ENCODE assay signal across 8 cellular contexts in the genomic region with DNA sequence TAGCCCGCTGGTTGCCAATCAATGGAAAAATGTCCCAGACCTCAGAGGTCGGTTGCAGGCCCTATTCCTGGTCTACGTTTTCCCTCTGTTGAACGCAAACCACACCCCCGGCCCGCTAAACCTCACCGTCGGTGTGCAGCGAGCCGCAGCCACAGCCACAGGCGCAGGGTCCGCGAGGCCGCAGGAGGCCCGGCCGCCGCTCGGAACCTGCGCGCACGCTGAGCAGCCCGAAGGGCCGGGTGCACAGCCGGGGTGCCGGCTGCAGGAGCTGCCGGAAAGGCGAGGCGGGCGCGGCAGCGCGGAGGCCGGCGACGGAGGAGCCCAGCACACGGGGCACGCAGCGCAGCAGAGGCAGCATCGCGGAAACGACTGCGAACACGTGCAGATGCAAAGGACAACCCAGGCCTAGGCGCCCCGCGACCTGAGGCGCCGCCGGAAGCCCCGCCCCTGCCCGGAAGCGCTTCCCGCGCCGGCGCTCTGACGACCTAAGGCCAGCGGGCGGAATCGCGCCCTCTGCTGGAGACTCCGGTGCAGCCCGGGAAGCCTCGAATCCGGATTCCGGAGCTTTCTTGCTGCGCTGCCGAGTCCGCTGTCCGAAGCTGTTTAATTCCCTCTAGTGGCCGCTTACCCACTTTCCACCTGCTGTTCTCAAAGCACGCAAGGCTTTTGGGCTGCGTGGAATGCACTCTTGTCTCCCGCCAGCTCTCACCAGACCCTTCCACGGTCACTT. TPM values are rescaled to one million over a fixed set of nuclear protein-coding genes. Genes with fewer than 3 reads are reported as not detected.
DNase-seq lines count a peak whose midpoint lies in the region; TF ChIP-seq lines count a peak whose summit lies in the region.

A gene with protein sequence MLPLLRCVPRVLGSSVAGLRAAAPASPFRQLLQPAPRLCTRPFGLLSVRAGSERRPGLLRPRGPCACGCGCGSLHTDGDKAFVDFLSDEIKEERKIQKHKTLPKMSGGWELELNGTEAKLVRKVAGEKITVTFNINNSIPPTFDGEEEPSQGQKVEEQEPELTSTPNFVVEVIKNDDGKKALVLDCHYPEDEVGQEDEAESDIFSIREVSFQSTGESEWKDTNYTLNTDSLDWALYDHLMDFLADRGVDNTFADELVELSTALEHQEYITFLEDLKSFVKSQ (minus strand): TSS at position 440 of the 730 bp plus-strand sequence. CDS start 82 bp downstream, at position 358.

- peak within 1 kb of the TSS; percentile 90 for H3K27ac Mint-ChIP-seq in activated naive CD4-positive, alpha-beta T cell treated with anti-CD3 and anti-CD28 coated beads, Interleukin-2, amount 10 ng/mL, durations not matched to agents 7 days and 5 days

- H3K9ac ChIP-seq in SK-N-MC (ENCODE audit: insufficient read length) = peak within 1 kb of the TSS; percentile 91

- H3K4me1 Mint-ChIP-seq in activated naive CD4-positive, alpha-beta T cell treated with anti-CD3 and anti-CD28 coated beads, Interleukin-2, amount 10 ng/mL, durations not matched to agents 7 days and 5 days = peaks cover 43% of the 10 kb centered on the region

- no peaks in the 10 kb centered on the region for H3K27me3 ChIP-seq in GM06990 (replicated peaks; ENCODE audit: control insufficient read depth, insufficient read depth, low read length)

- H3K36me3 ChIP-seq in GM06990 (ENCODE audit: control insufficient read depth, insufficient read depth, low read length) (peaks cover 13% of the 10 kb centered on the region), HEK293 (ENCODE audit: control insufficient read depth in 2 of 2, insufficient read depth in 1 of 2, low read length in 2 of 2) (peaks cover 31 to 67% of the 10 kb centered on the region in 2 experiments), SK-N-MC (ENCODE audit: insufficient read depth, low read length) (peaks cover 58% of the 10 kb centered on the region)

- no peaks in the 10 kb centered on the region for H3K9me3 Mint-ChIP-seq in activated naive CD4-positive, alpha-beta T cell treated with anti-CD3 and anti-CD28 coated beads, Interleukin-2, amount 10 ng/mL, durations not matched to agents 7 days and 5 days

- H3K36me3 Mint-ChIP-seq in activated naive CD4-positive, alpha-beta T cell treated with anti-CD3 and anti-CD28 coated beads, Interleukin-2, amount 10 ng/mL, durations not matched to agents 7 days and 5 days = peaks cover 38% of the 10 kb centered on the region

- H3K9me3 ChIP-seq in HEK293 (ENCODE audit: control insufficient read depth, insufficient read depth, low read depth, low read length) (no peaks in the 10 kb centered on the region), SK-N-MC (ENCODE audit: low read depth, low read length) (no peaks in the 10 kb centered on the region)

- H3K4me1 ChIP-seq in HEK293 (ENCODE audit: control insufficient read depth, insufficient read depth, low read length) = no peaks in the 10 kb centered on the region

- H3K27ac ChIP-seq in HEK293 (ENCODE audit: extremely low read depth, low read depth, low read length) = peak within 1 kb of the TSS; percentile 94
- H3K27ac ChIP-seq in SK-N-MC = peak within 1 kb of the TSS; percentile 77
- peak within 1 kb of the TSS; percentile 80 for H3K27ac ChIP-seq in temporal lobe (ENCODE audit: low read depth, low read length)

- H3K4me3 ChIP-seq in GM06990 (replicated peaks; ENCODE audit: low read depth, low read length) (peak within 1 kb of the TSS; percentile 85), HEK293 (ENCODE audit: low read depth, low read length) (peak within 1 kb of the TSS; percentile 90), SK-N-MC (peak within 1 kb of the TSS; percentile 80)

- CTCF ChIA-PET in HEK293 (lab: Yijun Ruan, JAX) = interaction anchor here (0.6 to 3.7 kb wide), 48 partner anchors 8 to 1649 kb away, joined by 3 to 26 read pairs (median 4); partner anchors contain the start of genes DHX33, ENO3, NUP88 and RPAIN
- CTCF ChIA-PET in activated naive CD4-positive, alpha-beta T cell treated with anti-CD3 and anti-CD28 coated beads, Interleukin-2, amount 10 ng/mL, durations not matched to agents 7 days and 5 days (lab: Charles Lee) = interaction anchor here (0.7 to 2.9 kb wide), 22 partner anchors 7 to 190 kb away, joined by 3 to 11 read pairs (median 4); partner anchors contain the start of genes DHX33, NUP88 and RPAIN

- no peaks in the 10 kb centered on the region for H3K27me3 Mint-ChIP-seq in activated naive CD4-positive, alpha-beta T cell treated with anti-CD3 and anti-CD28 coated beads, Interleukin-2, amount 10 ng/mL, durations not matched to agents 7 days and 5 days

- DNase-seq in GM06990 (ENCODE audit: extremely low read depth, insufficient read length) (peak; percentile 97), MV-4-11 (lab: John Stamatoyannopoulos, UW) (peak; percentile 92), SK-N-MC (ENCODE audit: low read depth, low spot score) (no peak), globus pallidus (ENCODE audit: low spot score) (peak; percentile 88), occipital lobe (lab: John Stamatoyannopoulos, UW) (peak; percentile 81)
- peak; percentile 94 for DNase-seq in activated naive CD4-positive, alpha-beta T cell treated with anti-CD3 and anti-CD28 coated beads, Interleukin-2, amount 10 ng/mL, durations not matched to agents 7 days and 5 days

- POLR2A ChIA-PET in HEK293 (lab: Yijun Ruan, JAX) = interaction anchor here (0.6 to 1.4 kb wide), 12 partner anchors 8 to 247 kb away, joined by 3 to 7 read pairs (median 4); partner anchors contain the start of genes DHX33, NUP88, RPAIN and ZNF594

- peak within 1 kb of the TSS; percentile 82 for H3K4me3 Mint-ChIP-seq in activated naive CD4-positive, alpha-beta T cell treated with anti-CD3 and anti-CD28 coated beads, Interleukin-2, amount 10 ng/mL, durations not matched to agents 7 days and 5 days

- TF ChIP-seq CTCF in GM06990 (IDR thresholded peaks at IDR 0.05; ENCODE audit: insufficient read depth, low read length, poor library complexity, severe bottlenecking) = peak; percentile 94
- peak; percentile 98 for TF ChIP-seq CTCF in HEK293 (tag by site-specific recombination; IDR thresholded peaks at IDR 0.05)

TF ChIP-seq in HEK293, 187 proteins besides CTCF, POLR2A, EP300 and RAD21 (continues in another document):
- TF ChIP-seq, protein P1, sequence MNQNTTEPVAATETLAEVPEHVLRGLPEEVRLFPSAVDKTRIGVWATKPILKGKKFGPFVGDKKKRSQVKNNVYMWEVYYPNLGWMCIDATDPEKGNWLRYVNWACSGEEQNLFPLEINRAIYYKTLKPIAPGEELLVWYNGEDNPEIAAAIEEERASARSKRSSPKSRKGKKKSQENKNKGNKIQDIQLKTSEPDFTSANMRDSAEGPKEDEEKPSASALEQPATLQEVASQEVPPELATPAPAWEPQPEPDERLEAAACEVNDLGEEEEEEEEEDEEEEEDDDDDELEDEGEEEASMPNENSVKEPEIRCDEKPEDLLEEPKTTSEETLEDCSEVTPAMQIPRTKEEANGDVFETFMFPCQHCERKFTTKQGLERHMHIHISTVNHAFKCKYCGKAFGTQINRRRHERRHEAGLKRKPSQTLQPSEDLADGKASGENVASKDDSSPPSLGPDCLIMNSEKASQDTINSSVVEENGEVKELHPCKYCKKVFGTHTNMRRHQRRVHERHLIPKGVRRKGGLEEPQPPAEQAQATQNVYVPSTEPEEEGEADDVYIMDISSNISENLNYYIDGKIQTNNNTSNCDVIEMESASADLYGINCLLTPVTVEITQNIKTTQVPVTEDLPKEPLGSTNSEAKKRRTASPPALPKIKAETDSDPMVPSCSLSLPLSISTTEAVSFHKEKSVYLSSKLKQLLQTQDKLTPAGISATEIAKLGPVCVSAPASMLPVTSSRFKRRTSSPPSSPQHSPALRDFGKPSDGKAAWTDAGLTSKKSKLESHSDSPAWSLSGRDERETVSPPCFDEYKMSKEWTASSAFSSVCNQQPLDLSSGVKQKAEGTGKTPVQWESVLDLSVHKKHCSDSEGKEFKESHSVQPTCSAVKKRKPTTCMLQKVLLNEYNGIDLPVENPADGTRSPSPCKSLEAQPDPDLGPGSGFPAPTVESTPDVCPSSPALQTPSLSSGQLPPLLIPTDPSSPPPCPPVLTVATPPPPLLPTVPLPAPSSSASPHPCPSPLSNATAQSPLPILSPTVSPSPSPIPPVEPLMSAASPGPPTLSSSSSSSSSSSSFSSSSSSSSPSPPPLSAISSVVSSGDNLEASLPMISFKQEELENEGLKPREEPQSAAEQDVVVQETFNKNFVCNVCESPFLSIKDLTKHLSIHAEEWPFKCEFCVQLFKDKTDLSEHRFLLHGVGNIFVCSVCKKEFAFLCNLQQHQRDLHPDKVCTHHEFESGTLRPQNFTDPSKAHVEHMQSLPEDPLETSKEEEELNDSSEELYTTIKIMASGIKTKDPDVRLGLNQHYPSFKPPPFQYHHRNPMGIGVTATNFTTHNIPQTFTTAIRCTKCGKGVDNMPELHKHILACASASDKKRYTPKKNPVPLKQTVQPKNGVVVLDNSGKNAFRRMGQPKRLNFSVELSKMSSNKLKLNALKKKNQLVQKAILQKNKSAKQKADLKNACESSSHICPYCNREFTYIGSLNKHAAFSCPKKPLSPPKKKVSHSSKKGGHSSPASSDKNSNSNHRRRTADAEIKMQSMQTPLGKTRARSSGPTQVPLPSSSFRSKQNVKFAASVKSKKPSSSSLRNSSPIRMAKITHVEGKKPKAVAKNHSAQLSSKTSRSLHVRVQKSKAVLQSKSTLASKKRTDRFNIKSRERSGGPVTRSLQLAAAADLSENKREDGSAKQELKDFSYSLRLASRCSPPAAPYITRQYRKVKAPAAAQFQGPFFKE (tag by site-specific recombination; IDR thresholded peaks at IDR 0.05; ENCODE audit: borderline replicate concordance) = no peak
- TF ChIP-seq SCRT1 (tag by site-specific recombination; IDR thresholded peaks at IDR 0.05; ENCODE audit: borderline replicate concordance) = no peak
- no peak for TF ChIP-seq ZNF433 (tag by site-specific recombination; IDR thresholded peaks at IDR 0.05; ENCODE audit: low read depth)

RNA-seq across cellular contexts. Expression of the gene that starts here (rescaled TPM):
- 123 TPM for total RNA-seq in occipital lobe
- 85.1 TPM for total RNA-seq in temporal lobe
